12 cellular contexts compared by ENCODE assay signal in the genomic region with DNA sequence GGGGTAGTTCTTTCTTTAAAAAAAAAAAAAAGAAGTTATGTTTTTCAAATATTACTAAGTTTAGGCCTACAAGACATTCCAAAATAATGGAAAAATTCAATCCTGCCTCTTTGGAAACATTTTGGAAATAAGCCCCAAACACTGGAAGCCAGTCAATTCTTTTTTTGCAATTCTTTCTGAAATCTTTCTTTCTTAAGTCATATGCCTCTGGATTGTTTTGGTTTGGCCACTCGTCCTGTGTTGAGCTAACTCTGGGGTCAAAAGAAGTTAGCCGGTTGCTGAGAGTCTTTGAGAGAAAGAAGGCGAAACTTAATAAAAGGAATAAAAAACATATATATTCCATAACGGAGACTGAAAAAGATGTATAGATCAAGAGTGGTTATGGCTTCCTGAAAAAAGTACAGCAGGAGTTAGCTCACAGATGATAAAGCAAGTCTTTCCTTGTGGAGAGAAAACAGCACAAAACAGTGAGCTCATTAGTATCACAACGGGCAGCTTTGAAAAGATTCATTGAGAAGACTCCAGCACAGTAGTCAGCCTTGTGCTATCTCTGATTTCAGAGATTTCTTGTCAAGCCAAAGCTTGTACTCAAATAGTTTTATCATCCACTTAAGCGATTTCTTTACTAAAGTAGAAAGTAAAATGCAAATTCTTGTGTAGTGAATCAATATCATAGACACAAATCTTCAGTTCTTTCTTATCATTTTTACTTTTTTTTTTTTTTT.
DNase-seq lines count a peak whose midpoint lies in the region; ATAC-seq, FAIRE-seq and TF ChIP-seq lines count a peak whose summit lies in the region.
"Had no signal": no experiment of that assay in that cellular context is flagged by ENCODE, and none has a peak within 500 bp of the region (broad histone marks: within the 10 kb centered on the region; RNA-seq: fewer than 3 reads in every experiment).

No MANE protein-coding gene starts in this region.

- H3K27ac ChIP-seq in kidney (ENCODE audit: low read depth in 2 of 2, low read length in 2 of 2): peak overlapping the region in 1 of 2 donors; percentile 37
- H3K27ac ChIP-seq in stomach: peak overlapping the region in 4 of 5 donors; percentile 20 to 62 (median 38)
- H3K27ac ChIP-seq in upper lobe of right lung: no peak overlapping the region

- H3K4me1 ChIP-seq in kidney (ENCODE audit: control insufficient read depth in 1 of 2, insufficient read depth in 1 of 2, low read depth in 1 of 2, low read length in 2 of 2) (no peaks in the 10 kb centered on the region), stomach (peaks cover 0 to 4% (median 0%) of the 10 kb centered on the region in 4 donors), upper lobe of right lung (no peaks in the 10 kb centered on the region)

- no peak overlapping the region for H3K4me3 ChIP-seq in kidney (ENCODE audit: low read length in 2 of 2)
- H3K4me3 ChIP-seq in stomach: no peak overlapping the region
- H3K4me3 ChIP-seq in upper lobe of right lung: no peak overlapping the region

- peak; percentile 46 for DNase-seq in HFFc6
- DNase-seq in epidermal melanocyte (ENCODE audit: insufficient read length, low spot score): peak; percentile 19
- no peak for DNase-seq in kidney
- no peak for DNase-seq in stomach
- no peak for DNase-seq in SKM-1 (lab: John Stamatoyannopoulos, UW; ENCODE audit: unreplicated experiment)
- no peak for DNase-seq in upper lobe of right lung
- DNase-seq in T-helper 2 cell treated with Interferon-gamma antibody and Interleukin-4, amounts not matched to agents 5 μg/mL and 100 μg/mL, for 36 hours (ENCODE audit: low spot score): no peak
- DNase-seq: T-helper 9 cell had no signal

- H3K4me3 Mint-ChIP-seq in HFFc6: peak overlapping the region; percentile 64
- no peak overlapping the region for H3K4me3 Mint-ChIP-seq in T-helper 2 cell treated with Interferon-gamma antibody and Interleukin-4, amounts not matched to agents 5 μg/mL and 100 μg/mL, for 36 hours
- H3K4me3 Mint-ChIP-seq: CD14-positive monocyte; central memory CD8-positive, alpha-beta T cell had no signal

- no peaks in the 10 kb centered on the region for H3K27me3 Mint-ChIP-seq in HFFc6 (ENCODE audit: insufficient read depth)
- no peaks in the 10 kb centered on the region for H3K27me3 Mint-ChIP-seq in T-helper 2 cell treated with Interferon-gamma antibody and Interleukin-4, amounts not matched to agents 5 μg/mL and 100 μg/mL, for 36 hours (ENCODE audit: low read depth)
- H3K27me3 Mint-ChIP-seq: central memory CD8-positive, alpha-beta T cell had no signal

- peak; percentile 60 for FAIRE-seq in kidney (lab: Jason Lieb, UNC)
- FAIRE-seq: urothelium cell line had no signal

- intact Hi-C loops in kidney (cut with DNase I): no loop called here
- intact Hi-C loops in stomach (cut with DNase I; ENCODE audit: low total_unique reads): no loop called here
- intact Hi-C loops in upper lobe of right lung (cut with DNase I): no loop called here

- ATAC-seq in HG03025 (IDR thresholded peaks at IDR 0.05; ENCODE audit: low FRiP score, unreplicated experiment) (no peak), upper lobe of right lung (no peak)

- TF ChIP-seq CTCF in HFFc6 (IDR thresholded peaks at IDR 0.05) (no peak), kidney (IDR thresholded peaks at IDR 0.05; ENCODE audit: borderline replicate concordance, extremely low read depth, insufficient read depth) (no peak), stomach (IDR thresholded peaks at IDR 0.05) (no peak), upper lobe of right lung (IDR thresholded peaks at IDR 0.05) (no peak)

- H3K9me3 Mint-ChIP-seq in HFFc6: no peaks in the 10 kb centered on the region
- H3K9me3 Mint-ChIP-seq in T-helper 2 cell treated with Interferon-gamma antibody and Interleukin-4, amounts not matched to agents 5 μg/mL and 100 μg/mL, for 36 hours: no peaks in the 10 kb centered on the region
- H3K9me3 Mint-ChIP-seq: central memory CD8-positive, alpha-beta T cell had no signal

- H3K36me3 ChIP-seq in kidney (ENCODE audit: control insufficient read depth in 1 of 2, insufficient read depth in 2 of 2, low read length in 2 of 2): no peaks in the 10 kb centered on the region
- H3K36me3 ChIP-seq in stomach: peaks cover 0 to 3% (median 0%) of the 10 kb centered on the region in 4 donors
- no peaks in the 10 kb centered on the region for H3K36me3 ChIP-seq in upper lobe of right lung

- WGBS in stomach, 5 donors: 45 to 55% (median 50%) methylated on average over 6 of the region's 6 CpGs

- H3K27ac Mint-ChIP-seq in HFFc6: peak overlapping the region; percentile 88
- H3K27ac Mint-ChIP-seq in T-helper 2 cell treated with Interferon-gamma antibody and Interleukin-4, amounts not matched to agents 5 μg/mL and 100 μg/mL, for 36 hours: no peak overlapping the region
- H3K27ac Mint-ChIP-seq: CD14-positive monocyte had no signal

- H3K9ac ChIP-seq in kidney (ENCODE audit: low read length in 2 of 2): no peak overlapping the region

- peaks cover 5% of the 10 kb centered on the region; the same call in 1 of the 2 replicates for H3K36me3 Mint-ChIP-seq in HFFc6 (ENCODE audit: low read depth)
- H3K36me3 Mint-ChIP-seq in T-helper 2 cell treated with Interferon-gamma antibody and Interleukin-4, amounts not matched to agents 5 μg/mL and 100 μg/mL, for 36 hours (ENCODE audit: low read depth): no peaks in the 10 kb centered on the region
- H3K36me3 Mint-ChIP-seq: CD14-positive monocyte had no signal

- peaks cover 41% of the 10 kb centered on the region for H3K4me1 Mint-ChIP-seq in HFFc6 (ENCODE audit: low read depth)
- no peaks in the 10 kb centered on the region for H3K4me1 Mint-ChIP-seq in T-helper 2 cell treated with Interferon-gamma antibody and Interleukin-4, amounts not matched to agents 5 μg/mL and 100 μg/mL, for 36 hours (ENCODE audit: low read depth)
- H3K4me1 Mint-ChIP-seq: CD14-positive monocyte; central memory CD8-positive, alpha-beta T cell had no signal

- H3K27me3 ChIP-seq in stomach: no peaks in the 10 kb centered on the region
- no peaks in the 10 kb centered on the region for H3K27me3 ChIP-seq in upper lobe of right lung

- no peak for TF ChIP-seq EP300 in stomach (IDR thresholded peaks at IDR 0.05)

- no peaks in the 10 kb centered on the region for H3K9me3 ChIP-seq in kidney (ENCODE audit: control insufficient read depth in 1 of 2, low read length in 2 of 2)
- H3K9me3 ChIP-seq in stomach: no peaks in the 10 kb centered on the region
- H3K9me3 ChIP-seq in upper lobe of right lung: no peaks in the 10 kb centered on the region

- no peak for TF ChIP-seq POLR2A in stomach (IDR thresholded peaks at IDR 0.05)

Comparison
In these comparisons a context has a peak if more than half of its experiments do, and no peak if none do; other contexts are left out.
1. DNase-seq: peak in HFFc6 (single experiment) and epidermal melanocyte (single experiment); none in kidney (single experiment), stomach (single experiment), SKM-1 (single experiment), upper lobe of right lung (single experiment) and T-helper 2 cell treated with Interferon-gamma antibody and Interleukin-4, amounts not matched to agents 5 μg/mL and 100 μg/mL, for 36 hours (single experiment).